In genomic region chr16:77582956-77583355, GRCh38 we compare ENCODE assay signal across 26 cellular contexts.
"Had no signal": no experiment of that assay in that cellular context is flagged by ENCODE, and none has a peak within 500 bp of the region (broad histone marks: within the 10 kb centered on the region; RNA-seq: fewer than 3 reads in every experiment).

No MANE protein-coding gene starts in this region.

- H3K4me1 ChIP-seq: prostate gland, spleen, testis, transverse colon had no signal

- H3K9me3 Mint-ChIP-seq: dendritic cell treated with granulocyte-macrophage colony-stimulating factor and Interleukin-4, amounts not matched to agents 40 ng/mL and 50 ng/mL, for 4 days; mesothelial cell of epicardium; natural killer cell; neural crest cell; stimulated activated memory B cell treated with anti-CD40 and anti-IgM and Interleukin-4, amounts not matched to agents 10 μg/mL and 1 μg/mL and 100 μg/mL, for 72 hours; stimulated activated naive CD8-positive, alpha-beta T cell treated with anti-CD3 and anti-CD28 coated beads, Interleukin-15, Interleukin-2, amounts not matched to agents 100 ng/mL and 50 ng/mL, for 24 hours had no signal

- H3K36me3 ChIP-seq: heart left ventricle, ovary, prostate gland, right lobe of liver, spleen, transverse colon had no signal

- H3K4me1 Mint-ChIP-seq: neural crest cell; stimulated activated memory B cell treated with anti-CD40 and anti-IgM and Interleukin-4, amounts not matched to agents 10 μg/mL and 1 μg/mL and 100 μg/mL, for 72 hours had no signal

- H3K4me3 Mint-ChIP-seq: dendritic cell treated with granulocyte-macrophage colony-stimulating factor and Interleukin-4, amounts not matched to agents 40 ng/mL and 50 ng/mL, for 4 days; mesothelial cell of epicardium; natural killer cell; neural crest cell; stimulated activated memory B cell treated with anti-CD40 and anti-IgM and Interleukin-4, amounts not matched to agents 10 μg/mL and 1 μg/mL and 100 μg/mL, for 72 hours; stimulated activated naive CD8-positive, alpha-beta T cell treated with anti-CD3 and anti-CD28 coated beads, Interleukin-15, Interleukin-2, amounts not matched to agents 100 ng/mL and 50 ng/mL, for 24 hours had no signal

- H3K36me3 Mint-ChIP-seq: mesothelial cell of epicardium; natural killer cell; stimulated activated memory B cell treated with anti-CD40 and anti-IgM and Interleukin-4, amounts not matched to agents 10 μg/mL and 1 μg/mL and 100 μg/mL, for 72 hours had no signal

- ATAC-seq: esophagus mucosa; heart left ventricle; left lobe of liver; natural killer cell; right lobe of liver; stimulated activated memory B cell treated with anti-CD40 and anti-IgM and Interleukin-4, amounts not matched to agents 10 μg/mL and 1 μg/mL and 100 μg/mL, for 72 hours had no signal

- H3K27ac Mint-ChIP-seq: dendritic cell treated with granulocyte-macrophage colony-stimulating factor and Interleukin-4, amounts not matched to agents 40 ng/mL and 50 ng/mL, for 4 days; mesothelial cell of epicardium; natural killer cell; stimulated activated memory B cell treated with anti-CD40 and anti-IgM and Interleukin-4, amounts not matched to agents 10 μg/mL and 1 μg/mL and 100 μg/mL, for 72 hours; stimulated activated naive CD8-positive, alpha-beta T cell treated with anti-CD3 and anti-CD28 coated beads, Interleukin-15, Interleukin-2, amounts not matched to agents 100 ng/mL and 50 ng/mL, for 24 hours had no signal

- DNase-seq: cerebellar nuclear complex; heart left ventricle; hypothalamus; mammary epithelial cell; natural killer cell; nucleus accumbens; ovary; retina; right lobe of liver; spleen; stimulated activated CD4-positive, alpha-beta T cell treated with anti-CD3 and anti-CD28 coated beads, Interleukin-15, amount 100 ng/mL, for 24 hours; stimulated activated CD4-positive, alpha-beta T cell treated with anti-CD3 and anti-CD28 coated beads, Interleukin-1b, Interleukin-23, amount 100 ng/mL, for 48 hours; stimulated activated CD4-positive, alpha-beta T cell treated with anti-CD3 and anti-CD28 coated beads, Interleukin-4, amount 100 ng/mL, for 24 hours; testis; transverse colon had no signal

- H3K4me3 ChIP-seq: heart left ventricle, ovary, prostate gland, right lobe of liver, spleen, testis, transverse colon had no signal

- H3K27me3 ChIP-seq: ovary, right lobe of liver, testis, transverse colon had no signal

- H3K27ac ChIP-seq: heart left ventricle, ovary, prostate gland, right lobe of liver, spleen, testis, transverse colon had no signal

- FAIRE-seq: colon, frontal cortex, islet of Langerhans had no signal

- H3K9me3 ChIP-seq: heart left ventricle, ovary, prostate gland, right lobe of liver, spleen, testis, transverse colon had no signal
